Comparison of ENCODE assay signal across 17 cellular contexts in the genomic region with DNA sequence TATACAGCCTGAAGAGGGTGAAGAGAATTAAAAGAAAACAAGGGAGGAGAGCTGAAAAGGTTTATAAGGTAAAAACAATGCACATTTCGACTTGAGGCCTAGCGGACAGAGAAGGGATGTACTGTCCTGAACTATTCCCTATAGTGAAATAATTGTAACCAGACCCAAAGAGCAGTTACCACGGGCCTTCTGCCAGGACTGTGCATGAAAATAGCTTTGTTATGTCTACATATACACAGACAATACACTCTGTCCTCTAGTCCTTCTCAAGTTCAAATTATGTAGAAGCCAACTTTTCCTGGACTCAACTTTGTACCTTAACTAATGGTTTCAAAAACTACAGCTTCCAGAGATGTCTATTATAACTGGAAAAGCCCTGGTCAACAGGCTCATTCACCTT.
"Had no signal": no experiment of that assay in that cellular context is flagged by ENCODE, and none has a peak within 500 bp of the region (broad histone marks: within the 10 kb centered on the region; RNA-seq: fewer than 3 reads in every experiment).

No MANE protein-coding gene starts in this region.

- H3K4me1 ChIP-seq: adrenal gland had no signal

- H3K27me3 ChIP-seq: adrenal gland, esophagus squamous epithelium, transverse colon had no signal

- H3K36me3 ChIP-seq: adrenal gland, esophagus squamous epithelium, transverse colon, WERI-Rb-1 had no signal

- H3K4me3 Mint-ChIP-seq: activated naive CD4-positive, alpha-beta T cell treated with anti-CD3 and anti-CD28 coated beads for 36 hours; activated T-helper 1 cell treated with anti-CD3 and anti-CD28 coated beads, Interleukin-12 subunit alpha, Interleukin-12 subunit beta, Interleukin-2, Interleukin-4 antibody, amounts not matched to agents 30 ng/mL and 10 ng/mL and 1 ng/mL, durations not matched to agents 14 hours and 24 hours and 36 hours; brain; natural killer cell; stimulated activated effector memory CD8-positive, alpha-beta T cell treated with anti-CD3 and anti-CD28 coated beads, Interleukin-12 subunit alpha, Interleukin-12 subunit beta, amount 100 ng/mL, for 72 hours; T-cell had no signal

- DNase-seq: activated CD4-positive, alpha-beta T cell treated with anti-CD3 and anti-CD28 coated beads for 4 hours; activated naive CD4-positive, alpha-beta T cell treated with anti-CD3 and anti-CD28 coated beads for 36 hours; adrenal gland; esophagus squamous epithelium; glutamatergic neuron; mucosa of descending colon; natural killer cell; nucleus accumbens; T-cell; transverse colon; WERI-Rb-1 had no signal

- H3K9me3 Mint-ChIP-seq: activated naive CD4-positive, alpha-beta T cell treated with anti-CD3 and anti-CD28 coated beads for 36 hours; activated T-helper 1 cell treated with anti-CD3 and anti-CD28 coated beads, Interleukin-12 subunit alpha, Interleukin-12 subunit beta, Interleukin-2, Interleukin-4 antibody, amounts not matched to agents 30 ng/mL and 10 ng/mL and 1 ng/mL, durations not matched to agents 14 hours and 24 hours and 36 hours; brain; natural killer cell; stimulated activated effector memory CD8-positive, alpha-beta T cell treated with anti-CD3 and anti-CD28 coated beads, Interleukin-12 subunit alpha, Interleukin-12 subunit beta, amount 100 ng/mL, for 72 hours; T-cell had no signal

- H3K9me3 ChIP-seq: adrenal gland, esophagus squamous epithelium, mucosa of descending colon, transverse colon had no signal

- H3K27me3 Mint-ChIP-seq: brain, progenitor cell of endocrine pancreas, T-cell had no signal

- H3K36me3 Mint-ChIP-seq: brain; natural killer cell; stimulated activated effector memory CD8-positive, alpha-beta T cell treated with anti-CD3 and anti-CD28 coated beads, Interleukin-12 subunit alpha, Interleukin-12 subunit beta, amount 100 ng/mL, for 72 hours; T-cell had no signal

- H3K27ac Mint-ChIP-seq: activated naive CD4-positive, alpha-beta T cell treated with anti-CD3 and anti-CD28 coated beads for 36 hours; activated T-helper 1 cell treated with anti-CD3 and anti-CD28 coated beads, Interleukin-12 subunit alpha, Interleukin-12 subunit beta, Interleukin-2, Interleukin-4 antibody, amounts not matched to agents 30 ng/mL and 10 ng/mL and 1 ng/mL, durations not matched to agents 14 hours and 24 hours and 36 hours; brain; natural killer cell; progenitor cell of endocrine pancreas; stimulated activated effector memory CD8-positive, alpha-beta T cell treated with anti-CD3 and anti-CD28 coated beads, Interleukin-12 subunit alpha, Interleukin-12 subunit beta, amount 100 ng/mL, for 72 hours; T-cell had no signal

- H3K4me2 ChIP-seq: smooth muscle cell had no signal

- H3K4me1 Mint-ChIP-seq: stimulated activated effector memory CD8-positive, alpha-beta T cell treated with anti-CD3 and anti-CD28 coated beads, Interleukin-12 subunit alpha, Interleukin-12 subunit beta, amount 100 ng/mL, for 72 hours; T-cell had no signal

- H3K4me3 ChIP-seq: adrenal gland, esophagus squamous epithelium, mucosa of descending colon, SK-N-MC, smooth muscle cell, transverse colon had no signal

- H3K27ac ChIP-seq: adrenal gland, esophagus squamous epithelium, SK-N-MC, transverse colon, WERI-Rb-1 had no signal
